In genomic region chr1:150579110-150579954, GRCh38 we compare ENCODE assay signal across 8 cellular contexts. TPM values are rescaled to one million over a fixed set of nuclear protein-coding genes. Genes with fewer than 3 reads are reported as not detected.
A peak's percentile ranks its signal among the peaks of the same experiment; 100 is the strongest.
DNase-seq lines count a peak whose midpoint lies in the region; ATAC-seq and TF ChIP-seq lines count a peak whose summit lies in the region.

Gene MCL1, minus strand, starts transcription at chr1:150579610. Its CDS starts 80 bp downstream, at chr1:150579530.

- ATAC-seq in GM21576 (IDR thresholded peaks at IDR 0.05; ENCODE audit: unreplicated experiment) = peak; percentile 81

- DNase-seq in DMS153 (lab: John Stamatoyannopoulos, UW) = peak; percentile 98
- DNase-seq in Jurkat, Clone E6-1 (ENCODE audit: low read depth, low spot score) = peak; percentile 91
- DNase-seq in activated T-cell treated with anti-CD3 and anti-CD28 coated beads, Interleukin-2, amount 50 U/mL, for 24 hours = peak; percentile 88
- peak; percentile 95 for DNase-seq in erythroblast (lab: John Stamatoyannopoulos, UW)
- peak; percentile 90 for DNase-seq in stimulated activated CD8-positive, alpha-beta memory T cell treated with anti-CD3 and anti-CD28 coated beads, Interleukin-4, amount 100 ng/mL, for 48 hours

- no peaks in the 10 kb centered on the region for H3K9me3 Mint-ChIP-seq in activated T-cell treated with anti-CD3 and anti-CD28 coated beads, Interleukin-2, amount 50 U/mL, for 24 hours

- peak; percentile 93 for TF ChIP-seq POLR2A in erythroblast (IDR thresholded peaks at IDR 0.05; ENCODE audit: low read length)

- H3K36me3 Mint-ChIP-seq in activated T-cell treated with anti-CD3 and anti-CD28 coated beads, Interleukin-2, amount 50 U/mL, for 24 hours (ENCODE audit: low read depth) = peaks cover 51% of the 10 kb centered on the region

- H3K27me3 Mint-ChIP-seq in activated T-cell treated with anti-CD3 and anti-CD28 coated beads, Interleukin-2, amount 50 U/mL, for 24 hours = no peaks in the 10 kb centered on the region

- H3K36me3 ChIP-seq in mucosa of stomach (ENCODE audit: control insufficient read depth, insufficient read depth, low read length) = peaks cover 4% of the 10 kb centered on the region

- peaks cover 22% of the 10 kb centered on the region for H3K4me1 ChIP-seq in mucosa of stomach (ENCODE audit: control insufficient read depth, insufficient read depth, low read length)

- H3K9ac ChIP-seq in mucosa of stomach (ENCODE audit: low read length) = peak within 1 kb of the TSS; percentile 86

- no peaks in the 10 kb centered on the region for H3K9me3 ChIP-seq in mucosa of stomach (ENCODE audit: control insufficient read depth, low read length)

- H3K27ac Mint-ChIP-seq in activated T-cell treated with anti-CD3 and anti-CD28 coated beads, Interleukin-2, amount 50 U/mL, for 24 hours = peak within 1 kb of the TSS; percentile 99

- H3K27me3 ChIP-seq in mucosa of stomach (ENCODE audit: control insufficient read depth, insufficient read depth, low read length) = no peaks in the 10 kb centered on the region

- peak within 1 kb of the TSS; percentile 99 for H3K4me3 Mint-ChIP-seq in activated T-cell treated with anti-CD3 and anti-CD28 coated beads, Interleukin-2, amount 50 U/mL, for 24 hours

- peaks cover 33% of the 10 kb centered on the region for H3K4me1 Mint-ChIP-seq in activated T-cell treated with anti-CD3 and anti-CD28 coated beads, Interleukin-2, amount 50 U/mL, for 24 hours (ENCODE audit: low read depth)

- peak within 1 kb of the TSS; percentile 98 for H3K4me3 ChIP-seq in Jurkat, Clone E6-1 (ENCODE audit: low read length)
- H3K4me3 ChIP-seq in mucosa of stomach (ENCODE audit: low read length) = peak within 1 kb of the TSS; percentile 96

TF ChIP-seq in PFSK-1, 5 proteins besides CTCF, POLR2A, EP300 and RAD21:
- TF ChIP-seq REST (IDR thresholded peaks at IDR 0.05; ENCODE audit: insufficient read depth in 1 of 2, low read depth in 2 of 2, low read length in 2 of 2) (peak; percentile 32 to 73; a peak in 3 of 4 replicates), FOXP2 (optimal IDR thresholded peaks at IDR 0.05; ENCODE audit: borderline replicate concordance, extremely low read depth, extremely low read length, insufficient read depth) (peak; percentile 5), SIN3A (IDR thresholded peaks at IDR 0.05; ENCODE audit: borderline replicate concordance, insufficient read depth, low read length) (peak; percentile 77; the same call in 1 of the 2 replicates), POLR2AphosphoS5 (IDR thresholded peaks at IDR 0.05; ENCODE audit: low read depth, low read length) (peak; percentile 99), TAF1 (IDR thresholded peaks at IDR 0.05; ENCODE audit: borderline replicate concordance, insufficient read depth, low read length) (peak; percentile 100)

RNA-seq across cellular contexts. Expression of gene MCL1, which starts in this region (rescaled TPM):
- polyA plus RNA-seq in Jurkat, Clone E6-1 (2012; ENCODE audit: insufficient read depth, insufficient read length) = 64.4 TPM
- polyA plus RNA-seq in PFSK-1 (2012; ENCODE audit: insufficient read length, low read depth) = 97.0 TPM

Comparison
In these comparisons a context has a peak if more than half of its experiments do, and no peak if none do; other contexts are left out.
1. Peak in every context shown above with its lines: DNase-seq, ATAC-seq and H3K4me3 ChIP-seq.